In genomic region chr5:41835625-41836024, GRCh38 we compare ENCODE assay signal across 8 cellular contexts.
DNase-seq lines count a peak whose midpoint lies in the region; ATAC-seq and TF ChIP-seq lines count a peak whose summit lies in the region.

No MANE protein-coding gene starts in this region.

- ATAC-seq in HG02759 (IDR thresholded peaks at IDR 0.05; ENCODE audit: unreplicated experiment) (no peak), GM19328 (IDR thresholded peaks at IDR 0.05; ENCODE audit: unreplicated experiment) (no peak), GM19324 (IDR thresholded peaks at IDR 0.05; ENCODE audit: low FRiP score, unreplicated experiment) (no peak)

- in situ Hi-C loops in astrocyte of the spinal cord (cut with HindIII; ENCODE audit: low sequenced_read_pairs): no loop called here
- in situ Hi-C loops in GM13976 (cut with MboI; ENCODE audit: low sequenced_read_pairs, unreplicated experiment): loop anchor here (10.0 kb wide), 1 partner anchor 121 kb away; no protein-coding TSS in a partner anchor

- no peak overlapping the region for H3K4me3 ChIP-seq in astrocyte of the spinal cord (ENCODE audit: low read depth, low read length)

- DNase-seq in AG08396 (ENCODE audit: low spot score) (peak; percentile 68), Kasumi-1 (lab: John Stamatoyannopoulos, UW) (peak; percentile 46 to 52), astrocyte of the spinal cord (ENCODE audit: low read depth, low spot score) (peak; percentile 91), left kidney (ENCODE audit: low read depth, low spot score) (peak; percentile 76), GM13976 (ENCODE audit: low spot score) (no peak)

- TF ChIP-seq CTCF in astrocyte of the spinal cord (IDR thresholded peaks at IDR 0.05; ENCODE audit: low read depth, low read length) (no peak), GM13976 (IDR thresholded peaks at IDR 0.05; ENCODE audit: borderline replicate concordance, control extremely low read depth, extremely low read depth, insufficient read depth, missing control alignments) (no peak)
